In genomic region chr12:117367006-117367638, GRCh38 we compare ENCODE assay signal across 9 cellular contexts. TPM values are rescaled to one million over a fixed set of nuclear protein-coding genes. Genes with fewer than 3 reads are reported as not detected.
A peak's percentile ranks its signal among the peaks of the same experiment; 100 is the strongest.
DNase-seq lines count a peak whose midpoint lies in the region; TF ChIP-seq lines count a peak whose summit lies in the region.
"Had no signal": no experiment of that assay in that cellular context is flagged by ENCODE, and none has a peak within 500 bp of the region (broad histone marks: within the 10 kb centered on the region; RNA-seq: fewer than 3 reads in every experiment).

No MANE protein-coding gene starts in this region.

- H3K27me3 ChIP-seq in HL-60 (ENCODE audit: insufficient read depth, poor library complexity, severe bottlenecking): peaks cover 16% of the 10 kb centered on the region
- peaks cover 53% of the 10 kb centered on the region for H3K27me3 ChIP-seq in neural progenitor cell
- H3K27me3 ChIP-seq in tibial artery: peaks cover 0 to 32% of the 10 kb centered on the region in 2 donors

- no peaks in the 10 kb centered on the region for H3F3A ChIP-seq in neural progenitor cell (ENCODE audit: low read depth)

- H3K4me1 Mint-ChIP-seq in neural progenitor cell: no peaks in the 10 kb centered on the region
- H3K4me1 Mint-ChIP-seq: T-helper 17 cell had no signal

- H3K36me3 ChIP-seq in neural progenitor cell (no peaks in the 10 kb centered on the region), tibial artery (no peaks in the 10 kb centered on the region)

- H3K27ac Mint-ChIP-seq in neural progenitor cell: no peak overlapping the region
- H3K27ac Mint-ChIP-seq: T-helper 17 cell had no signal

- H3K9me3 ChIP-seq in neural progenitor cell (ENCODE audit: low read depth): no peaks in the 10 kb centered on the region
- H3K9me3 ChIP-seq in tibial artery: peaks cover 0 to 9% (median 0%) of the 10 kb centered on the region in 3 donors

- H3K27ac ChIP-seq in HL-60 (replicated peaks) (no peak overlapping the region), neural progenitor cell (no peak overlapping the region), tibial artery (no peak overlapping the region)

- H3K9me3 Mint-ChIP-seq in neural progenitor cell: peaks cover 6% of the 10 kb centered on the region

- H3K9ac ChIP-seq in neural progenitor cell: no peak overlapping the region

- DNase-seq in DMS114 treated with DMSO at 0.1 percent for 48 hours (lab: John Stamatoyannopoulos, UW; ENCODE audit: unreplicated experiment) (peak; percentile 77), HL-60 (ENCODE audit: low read depth in 1 of 2, low spot score in 1 of 2) (peak; percentile 28 to 59), NCI-H748 (lab: John Stamatoyannopoulos, UW; ENCODE audit: unreplicated experiment) (peak; percentile 77), activated T-cell treated with anti-CD3 and anti-CD28 coated beads for 24 hours (ENCODE audit: low read depth) (peak; percentile 31), fibroblast of the conjunctiva (ENCODE audit: low read depth) (peak; percentile 55), neural progenitor cell (ENCODE audit: low spot score) (peak; percentile 84), tibial artery (peak; percentile 47 to 71), GF-D8 (lab: John Stamatoyannopoulos, UW) (no peak)

- H3K27me3 Mint-ChIP-seq in neural progenitor cell (ENCODE audit: insufficient read depth, low read depth): peaks cover 63% of the 10 kb centered on the region

- H2AFZ ChIP-seq in neural progenitor cell (replicated peaks): no peak overlapping the region

- no peak overlapping the region for H3K4me3 Mint-ChIP-seq in neural progenitor cell
- H3K4me3 Mint-ChIP-seq: T-helper 17 cell had no signal

- H3K4me3 ChIP-seq in HL-60 (replicated peaks; ENCODE audit: insufficient read depth, low read length) (no peak overlapping the region), neural progenitor cell (no peak overlapping the region), tibial artery (no peak overlapping the region)

- intact Hi-C loops in tibial artery (cut with DNase I; ENCODE audit: low total_unique reads): loop anchor here (5.0 kb wide), 1 partner anchor 470 kb away; no protein-coding TSS in a partner anchor

- TF ChIP-seq CTCF in HL-60 (IDR thresholded peaks at IDR 0.05; ENCODE audit: insufficient read depth, low read length): peak; percentile 93
- TF ChIP-seq CTCF in neural progenitor cell (IDR thresholded peaks at IDR 0.05): peak; percentile 95
- TF ChIP-seq CTCF in tibial artery (IDR thresholded peaks at IDR 0.05): peak; percentile 67 to 79

- H3K4me2 ChIP-seq in neural progenitor cell: no peak overlapping the region

- peaks cover under 1% of the 10 kb centered on the region for H4K20me1 ChIP-seq in neural progenitor cell (ENCODE audit: low read depth)

- H3K4me1 ChIP-seq in neural progenitor cell: no peaks in the 10 kb centered on the region
- H3K4me1 ChIP-seq in tibial artery: no peaks in the 10 kb centered on the region

- H3K79me2 ChIP-seq in neural progenitor cell (ENCODE audit: low read depth): no peaks in the 10 kb centered on the region

- no peaks in the 10 kb centered on the region for H3K36me3 Mint-ChIP-seq in neural progenitor cell

RNA-seq across cellular contexts. Expression of gene NOS1, which starts 5.7 kb away (rescaled TPM):
- 0.11 and 0.19 TPM in 2 replicates for total RNA-seq in neural progenitor cell (ENCODE audit: low replicate concordance)
- total RNA-seq: T-helper 17 cell had no signal
